Comparison of ENCODE assay signal across 1 cellular context in genomic region chr17:38702166-38702899, GRCh38.
A peak's percentile ranks its signal among the peaks of the same experiment; 100 is the strongest.
TF ChIP-seq lines count a peak whose summit lies in the region.

No MANE protein-coding gene starts in this region.

TF ChIP-seq in HepG2, 621 proteins besides CTCF, POLR2A, EP300 and RAD21 (continued from another document and continues in another):
- peak; percentile 100 for TF ChIP-seq ZNF142 (CRISPR knock-in tag; IDR thresholded peaks at IDR 0.05)
- TF ChIP-seq GPBP1L1 (CRISPR knock-in tag; IDR thresholded peaks at IDR 0.05), result no peak
- TF ChIP-seq RARA (CRISPR knock-in tag; IDR thresholded peaks at IDR 0.05), result peak; percentile 80
- peak; percentile 92 for TF ChIP-seq MED1 (CRISPR knock-in tag; IDR thresholded peaks at IDR 0.05)
- peak; percentile 43; the same call in 1 of the 2 replicates for TF ChIP-seq ZNF572 (CRISPR knock-in tag; IDR thresholded peaks at IDR 0.05)
- peak; percentile 90 for TF ChIP-seq HIVEP1 (CRISPR knock-in tag; IDR thresholded peaks at IDR 0.05)
- 0 out of 2 replicates have a peak, but pooled peaks have one; percentile 27 for TF ChIP-seq ZNF264 (CRISPR knock-in tag; IDR thresholded peaks at IDR 0.05)
- peak; percentile 63 for TF ChIP-seq ZNF121 (CRISPR knock-in tag; IDR thresholded peaks at IDR 0.05)
- no peak for TF ChIP-seq CEBPZ (IDR thresholded peaks at IDR 0.05; ENCODE audit: low read length)
- peak; percentile 30; the same call in 1 of the 2 replicates for TF ChIP-seq ISL2 (CRISPR knock-in tag; IDR thresholded peaks at IDR 0.05)
- TF ChIP-seq HNRNPH1 (optimal IDR thresholded peaks at IDR 0.05; ENCODE audit: low read depth, low read length), result peak; percentile 18
- peak; percentile 69; the same call in 1 of the 2 replicates for TF ChIP-seq ZNF660 (CRISPR knock-in tag; IDR thresholded peaks at IDR 0.05; ENCODE audit: borderline replicate concordance, low read depth)
- TF ChIP-seq, protein P1, sequence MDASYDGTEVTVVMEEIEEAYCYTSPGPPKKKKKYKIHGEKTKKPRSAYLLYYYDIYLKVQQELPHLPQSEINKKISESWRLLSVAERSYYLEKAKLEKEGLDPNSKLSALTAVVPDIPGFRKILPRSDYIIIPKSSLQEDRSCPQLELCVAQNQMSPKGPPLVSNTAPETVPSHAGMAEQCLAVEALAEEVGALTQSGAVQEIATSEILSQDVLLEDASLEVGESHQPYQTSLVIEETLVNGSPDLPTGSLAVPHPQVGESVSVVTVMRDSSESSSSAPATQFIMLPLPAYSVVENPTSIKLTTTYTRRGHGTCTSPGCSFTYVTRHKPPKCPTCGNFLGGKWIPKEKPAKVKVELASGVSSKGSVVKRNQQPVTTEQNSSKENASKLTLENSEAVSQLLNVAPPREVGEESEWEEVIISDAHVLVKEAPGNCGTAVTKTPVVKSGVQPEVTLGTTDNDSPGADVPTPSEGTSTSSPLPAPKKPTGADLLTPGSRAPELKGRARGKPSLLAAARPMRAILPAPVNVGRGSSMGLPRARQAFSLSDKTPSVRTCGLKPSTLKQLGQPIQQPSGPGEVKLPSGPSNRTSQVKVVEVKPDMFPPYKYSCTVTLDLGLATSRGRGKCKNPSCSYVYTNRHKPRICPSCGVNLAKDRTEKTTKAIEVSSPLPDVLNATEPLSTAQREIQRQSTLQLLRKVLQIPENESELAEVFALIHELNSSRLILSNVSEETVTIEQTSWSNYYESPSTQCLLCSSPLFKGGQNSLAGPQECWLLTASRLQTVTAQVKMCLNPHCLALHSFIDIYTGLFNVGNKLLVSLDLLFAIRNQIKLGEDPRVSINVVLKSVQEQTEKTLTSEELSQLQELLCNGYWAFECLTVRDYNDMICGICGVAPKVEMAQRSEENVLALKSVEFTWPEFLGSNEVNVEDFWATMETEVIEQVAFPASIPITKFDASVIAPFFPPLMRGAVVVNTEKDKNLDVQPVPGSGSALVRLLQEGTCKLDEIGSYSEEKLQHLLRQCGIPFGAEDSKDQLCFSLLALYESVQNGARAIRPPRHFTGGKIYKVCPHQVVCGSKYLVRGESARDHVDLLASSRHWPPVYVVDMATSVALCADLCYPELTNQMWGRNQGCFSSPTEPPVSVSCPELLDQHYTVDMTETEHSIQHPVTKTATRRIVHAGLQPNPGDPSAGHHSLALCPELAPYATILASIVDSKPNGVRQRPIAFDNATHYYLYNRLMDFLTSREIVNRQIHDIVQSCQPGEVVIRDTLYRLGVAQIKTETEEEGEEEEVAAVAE (CRISPR knock-in tag; IDR thresholded peaks at IDR 0.05; ENCODE audit: borderline replicate concordance), result 0 out of 2 replicates have a peak, but pooled peaks have one; percentile 43
- TF ChIP-seq ZNF18 (CRISPR knock-in tag; IDR thresholded peaks at IDR 0.05; ENCODE audit: insufficient replicate concordance), result no peak
- peak; percentile 42; the same call in 1 of the 2 replicates for TF ChIP-seq SP4 (CRISPR knock-in tag; IDR thresholded peaks at IDR 0.05)
- TF ChIP-seq ATF7-NPFF (CRISPR knock-in tag; IDR thresholded peaks at IDR 0.05; ENCODE audit: low read depth), result peak; percentile 92
- peak; percentile 98 for TF ChIP-seq RBFOX2 (IDR thresholded peaks at IDR 0.05; ENCODE audit: low read depth, low read length)
- peak; percentile 91; the same call in 1 of the 2 replicates for TF ChIP-seq STAT5B (CRISPR knock-in tag; IDR thresholded peaks at IDR 0.05)
- TF ChIP-seq, protein P2, sequence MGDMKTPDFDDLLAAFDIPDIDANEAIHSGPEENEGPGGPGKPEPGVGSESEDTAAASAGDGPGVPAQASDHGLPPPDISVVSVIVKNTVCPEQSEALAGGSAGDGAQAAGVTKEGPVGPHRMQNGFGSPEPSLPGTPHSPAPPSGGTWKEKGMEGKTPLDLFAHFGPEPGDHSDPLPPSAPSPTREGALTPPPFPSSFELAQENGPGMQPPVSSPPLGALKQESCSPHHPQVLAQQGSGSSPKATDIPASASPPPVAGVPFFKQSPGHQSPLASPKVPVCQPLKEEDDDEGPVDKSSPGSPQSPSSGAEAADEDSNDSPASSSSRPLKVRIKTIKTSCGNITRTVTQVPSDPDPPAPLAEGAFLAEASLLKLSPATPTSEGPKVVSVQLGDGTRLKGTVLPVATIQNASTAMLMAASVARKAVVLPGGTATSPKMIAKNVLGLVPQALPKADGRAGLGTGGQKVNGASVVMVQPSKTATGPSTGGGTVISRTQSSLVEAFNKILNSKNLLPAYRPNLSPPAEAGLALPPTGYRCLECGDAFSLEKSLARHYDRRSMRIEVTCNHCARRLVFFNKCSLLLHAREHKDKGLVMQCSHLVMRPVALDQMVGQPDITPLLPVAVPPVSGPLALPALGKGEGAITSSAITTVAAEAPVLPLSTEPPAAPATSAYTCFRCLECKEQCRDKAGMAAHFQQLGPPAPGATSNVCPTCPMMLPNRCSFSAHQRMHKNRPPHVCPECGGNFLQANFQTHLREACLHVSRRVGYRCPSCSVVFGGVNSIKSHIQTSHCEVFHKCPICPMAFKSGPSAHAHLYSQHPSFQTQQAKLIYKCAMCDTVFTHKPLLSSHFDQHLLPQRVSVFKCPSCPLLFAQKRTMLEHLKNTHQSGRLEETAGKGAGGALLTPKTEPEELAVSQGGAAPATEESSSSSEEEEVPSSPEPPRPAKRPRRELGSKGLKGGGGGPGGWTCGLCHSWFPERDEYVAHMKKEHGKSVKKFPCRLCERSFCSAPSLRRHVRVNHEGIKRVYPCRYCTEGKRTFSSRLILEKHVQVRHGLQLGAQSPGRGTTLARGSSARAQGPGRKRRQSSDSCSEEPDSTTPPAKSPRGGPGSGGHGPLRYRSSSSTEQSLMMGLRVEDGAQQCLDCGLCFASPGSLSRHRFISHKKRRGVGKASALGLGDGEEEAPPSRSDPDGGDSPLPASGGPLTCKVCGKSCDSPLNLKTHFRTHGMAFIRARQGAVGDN (CRISPR knock-in tag; IDR thresholded peaks at IDR 0.05), result peak; percentile 96
- peak; percentile 54; the same call in 1 of the 2 replicates for TF ChIP-seq ZNF441 (CRISPR knock-in tag; IDR thresholded peaks at IDR 0.05; ENCODE audit: borderline replicate concordance)
- TF ChIP-seq ZBTB1 (CRISPR knock-in tag; IDR thresholded peaks at IDR 0.05; ENCODE audit: borderline replicate concordance), result peak; percentile 97
- peak; percentile 83 for TF ChIP-seq KMT2A (CRISPR knock-in tag; IDR thresholded peaks at IDR 0.05)
- TF ChIP-seq, protein P3, sequence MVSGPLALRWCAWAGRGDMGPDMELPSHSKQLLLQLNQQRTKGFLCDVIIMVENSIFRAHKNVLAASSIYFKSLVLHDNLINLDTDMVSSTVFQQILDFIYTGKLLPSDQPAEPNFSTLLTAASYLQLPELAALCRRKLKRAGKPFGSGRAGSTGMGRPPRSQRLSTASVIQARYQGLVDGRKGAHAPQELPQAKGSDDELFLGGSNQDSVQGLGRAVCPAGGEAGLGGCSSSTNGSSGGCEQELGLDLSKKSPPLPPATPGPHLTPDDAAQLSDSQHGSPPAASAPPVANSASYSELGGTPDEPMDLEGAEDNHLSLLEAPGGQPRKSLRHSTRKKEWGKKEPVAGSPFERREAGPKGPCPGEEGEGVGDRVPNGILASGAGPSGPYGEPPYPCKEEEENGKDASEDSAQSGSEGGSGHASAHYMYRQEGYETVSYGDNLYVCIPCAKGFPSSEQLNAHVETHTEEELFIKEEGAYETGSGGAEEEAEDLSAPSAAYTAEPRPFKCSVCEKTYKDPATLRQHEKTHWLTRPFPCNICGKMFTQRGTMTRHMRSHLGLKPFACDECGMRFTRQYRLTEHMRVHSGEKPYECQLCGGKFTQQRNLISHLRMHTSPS (CRISPR knock-in tag; IDR thresholded peaks at IDR 0.05; ENCODE audit: low read depth), result peak; percentile 89
- 0 out of 2 replicates have a peak, but pooled peaks have one; percentile 40 for TF ChIP-seq MLXIP (CRISPR knock-in tag; IDR thresholded peaks at IDR 0.05; ENCODE audit: borderline replicate concordance)
- TF ChIP-seq TBL1XR1 (IDR thresholded peaks at IDR 0.05; ENCODE audit: borderline replicate concordance, low read length, partially characterized antibody), result no peak
